In genomic region chr1:200243042-200243437, GRCh38 we compare ENCODE assay signal across 13 cellular contexts.
DNase-seq lines count a peak whose midpoint lies in the region; ATAC-seq, FAIRE-seq and TF ChIP-seq lines count a peak whose summit lies in the region.
"Had no signal": no experiment of that assay in that cellular context is flagged by ENCODE, and none has a peak within 500 bp of the region (broad histone marks: within the 10 kb centered on the region; RNA-seq: fewer than 3 reads in every experiment).

No MANE protein-coding gene starts in this region.

- H3K27ac Mint-ChIP-seq in nephron progenitor cell = peak overlapping the region; percentile 97

- H3K4me3 ChIP-seq in NB4 (ENCODE audit: low read depth, low read length) = no peak overlapping the region
- H3K4me3 ChIP-seq in dorsolateral prefrontal cortex = peak overlapping the region; percentile 12 to 66 (median 48)
- H3K4me3 ChIP-seq: prostate gland had no signal

- no peak for ATAC-seq in GM21515 (IDR thresholded peaks at IDR 0.05; ENCODE audit: unreplicated experiment)

- no peak for TF ChIP-seq CTCF in NB4 (IDR thresholded peaks at IDR 0.05; ENCODE audit: low read depth, low read length)
- TF ChIP-seq CTCF in dorsolateral prefrontal cortex (IDR thresholded peaks at IDR 0.05 in 54 of 56, conservative IDR thresholded peaks at IDR 0.05 in 2 of 56; ENCODE audit: low read depth in 1 of 56, partially characterized antibody in 56 of 56) = no peak
- TF ChIP-seq CTCF in nephron progenitor cell (IDR thresholded peaks at IDR 0.05) = no peak

- peak overlapping the region in 1 of 59 donors; percentile 22 for H3K27ac ChIP-seq in dorsolateral prefrontal cortex
- H3K27ac ChIP-seq: HL-60, prostate gland had no signal

- no peaks in the 10 kb centered on the region for H3K27me3 Mint-ChIP-seq in nephron progenitor cell (ENCODE audit: low read depth, poor library complexity)

- TF ChIP-seq POLR2A in NB4 (IDR thresholded peaks at IDR 0.05; ENCODE audit: extremely low read depth, insufficient read length) = no peak

- H3K36me3 Mint-ChIP-seq in nephron progenitor cell (ENCODE audit: low read depth) = no peaks in the 10 kb centered on the region

- H3K9me3 Mint-ChIP-seq in nephron progenitor cell = no peaks in the 10 kb centered on the region

- peaks cover 0 to 17% (median 0%) of the 10 kb centered on the region in 45 donors for H3K27me3 ChIP-seq in dorsolateral prefrontal cortex

- DNase-seq in COLO668 (lab: John Stamatoyannopoulos, UW; ENCODE audit: unreplicated experiment) = peak; percentile 44
- peak; percentile 24 for DNase-seq in NB4 (ENCODE audit: low read depth)
- DNase-seq in dorsolateral prefrontal cortex = no peak
- DNase-seq in nephron progenitor cell = no peak
- DNase-seq in globus pallidus (ENCODE audit: low spot score) = no peak
- no peak for DNase-seq in dermis blood vessel endothelial cell
- no peak for DNase-seq in urothelium cell line (ENCODE audit: low spot score)
- DNase-seq: activated T-cell treated with anti-CD3 and anti-CD28 coated beads, Interleukin-2, amount 50 U/mL, for 48 hours; H7; T-helper 2 cell had no signal

- intact Hi-C loops in dorsolateral prefrontal cortex (cut with DNase I) = no loop called here

- no peak for FAIRE-seq in urothelium cell line (lab: Jason Lieb, UNC)

- peak overlapping the region; percentile 58 for H3K4me3 Mint-ChIP-seq in nephron progenitor cell

- H3K4me1 Mint-ChIP-seq in nephron progenitor cell = peaks cover 80% of the 10 kb centered on the region

Comparison
In these comparisons a context has a peak if more than half of its experiments do, and no peak if none do; other contexts are left out.
1. DNase-seq: peak in COLO668 (single experiment) and NB4 (single experiment); none in dorsolateral prefrontal cortex (0 of 10), nephron progenitor cell (single experiment), globus pallidus (single experiment), dermis blood vessel endothelial cell (single experiment) and urothelium cell line (single experiment).